ENCODE assay signal across 15 cellular contexts in genomic region chr1:1664941-1665814, GRCh38. TPM values are rescaled to one million over a fixed set of nuclear protein-coding genes. Genes with fewer than 3 reads are reported as not detected.
DNase-seq lines count a peak whose midpoint lies in the region; ATAC-seq and TF ChIP-seq lines count a peak whose summit lies in the region.
"Had no signal": no experiment of that assay in that cellular context is flagged by ENCODE, and none has a peak within 500 bp of the region (broad histone marks: within the 10 kb centered on the region; RNA-seq: fewer than 3 reads in every experiment).

No MANE protein-coding gene starts in this region.

- TF ChIP-seq POLR2A in body of pancreas (IDR thresholded peaks at IDR 0.05): no peak

- H2AFZ ChIP-seq in osteoblast (ENCODE audit: low read length) (no peak overlapping the region), OCI-LY7 (ENCODE audit: low read length) (no peak overlapping the region)

- no peak overlapping the region for H3K4me3 ChIP-seq in HL-60 (replicated peaks; ENCODE audit: insufficient read depth, low read length)
- H3K4me3 ChIP-seq in body of pancreas: no peak overlapping the region
- H3K4me3 ChIP-seq in osteoblast (ENCODE audit: insufficient read depth, low read length): no peak overlapping the region
- no peak overlapping the region for H3K4me3 ChIP-seq in OCI-LY7 (ENCODE audit: low read depth, low read length, poor library complexity, severe bottlenecking)
- H3K4me3 ChIP-seq: esophagus muscularis mucosa, gastroesophageal sphincter, GM12878, psoas muscle had no signal

- no TSS peak for BruUV-seq in OCI-LY7 (replicated peaks; lab: Mats Ljungman, UMichigan)

- H3K4me1 ChIP-seq in body of pancreas (peaks cover 18% of the 10 kb centered on the region), osteoblast (ENCODE audit: insufficient read depth, low read length) (peaks cover 6% of the 10 kb centered on the region), OCI-LY7 (ENCODE audit: insufficient read depth, low read length, poor library complexity, severe bottlenecking) (no peaks in the 10 kb centered on the region)
- H3K4me1 ChIP-seq: esophagus muscularis mucosa, gastroesophageal sphincter had no signal

- CTCF ChIA-PET in OCI-LY7 (lab: Charles Lee; ENCODE audit: unreplicated experiment): interaction anchor here (1.5 kb wide), 1 partner anchor 9 kb away, joined by 3 read pairs; no protein-coding TSS in a partner anchor

- no peaks in the 10 kb centered on the region for H3K27me3 ChIP-seq in HL-60 (ENCODE audit: insufficient read depth, poor library complexity, severe bottlenecking)
- H3K27me3 ChIP-seq in body of pancreas: no peaks in the 10 kb centered on the region
- no peaks in the 10 kb centered on the region for H3K27me3 ChIP-seq in osteoblast (ENCODE audit: insufficient read depth, low read length)
- H3K27me3 ChIP-seq: esophagus muscularis mucosa, gastroesophageal sphincter had no signal

- no peaks in the 10 kb centered on the region for H3K9me2 ChIP-seq in OCI-LY7 (ENCODE audit: insufficient read depth, low read length)

- POLR2A ChIA-PET in OCI-LY7 (lab: Charles Lee): no interaction called here

- H3K36me3 ChIP-seq in body of pancreas (replicated peaks in 1 of 2; ENCODE audit: insufficient read depth in 1 of 2, low read depth in 2 of 2): peaks cover 0 to 11% of the 10 kb centered on the region in 2 donors
- peaks cover 23% of the 10 kb centered on the region for H3K36me3 ChIP-seq in osteoblast (ENCODE audit: insufficient read depth, low read length)
- peaks cover 33% of the 10 kb centered on the region for H3K36me3 ChIP-seq in OCI-LY7 (ENCODE audit: insufficient read depth, low read length)

- ATAC-seq in body of pancreas (peak; percentile 4), HG03175 (IDR thresholded peaks at IDR 0.05; ENCODE audit: unreplicated experiment) (no peak)

- H3K79me2 ChIP-seq in osteoblast (ENCODE audit: insufficient read depth, low read length) (no peaks in the 10 kb centered on the region), OCI-LY7 (ENCODE audit: insufficient read depth, low read depth, low read length) (no peaks in the 10 kb centered on the region)

- TF ChIP-seq CTCF in HL-60 (IDR thresholded peaks at IDR 0.05; ENCODE audit: insufficient read depth, low read length) (no peak), body of pancreas (IDR thresholded peaks at IDR 0.05) (no peak), osteoblast (IDR thresholded peaks at IDR 0.05; ENCODE audit: extremely low read depth, low read depth, low read length) (no peak), OCI-LY7 (conservative IDR thresholded peaks at IDR 0.05; ENCODE audit: low read length) (no peak)

- H3K9me3 ChIP-seq in body of pancreas: no peaks in the 10 kb centered on the region
- no peaks in the 10 kb centered on the region for H3K9me3 ChIP-seq in osteoblast (ENCODE audit: low read depth, low read length)
- no peaks in the 10 kb centered on the region for H3K9me3 ChIP-seq in OCI-LY7 (ENCODE audit: low read length)
- H3K9me3 ChIP-seq: esophagus muscularis mucosa, gastroesophageal sphincter, psoas muscle had no signal

- intact Hi-C loops in body of pancreas (cut with DNase I): no loop called here
- intact Hi-C loops in OCI-LY7 (cut with micrococcal nuclease; ENCODE audit: unreplicated experiment): no loop called here

- no peak for DNase-seq in HL-60 (ENCODE audit: low read depth in 1 of 2, low spot score in 1 of 2)
- DNase-seq in body of pancreas: peak in 1 of 4 donors; percentile 22
- peak; percentile 60 for DNase-seq in osteoblast (ENCODE audit: insufficient read length, low spot score, missing footprints)
- DNase-seq in OCI-LY7 (ENCODE audit: low spot score): no peak
- DNase-seq: activated CD8-positive, alpha-beta T cell treated with anti-CD3 and anti-CD28 coated beads, Interleukin-2, amount 10 ng/mL, durations not matched to agents 7 days and 5 days; effector CD8-positive, alpha-beta T cell; kidney glomerular epithelial cell; midbrain; T1000 had no signal

- peak overlapping the region; percentile 46; the same call in 1 of the 2 replicates for H3K27ac ChIP-seq in HL-60 (replicated peaks)
- peak overlapping the region; percentile 58 to 78 (median 64) for H3K27ac ChIP-seq in body of pancreas
- no peak overlapping the region for H3K27ac ChIP-seq in osteoblast (ENCODE audit: low read depth, low read length)
- no peak overlapping the region for H3K27ac ChIP-seq in OCI-LY7 (ENCODE audit: low read depth, low read length, poor library complexity, severe bottlenecking)
- H3K27ac ChIP-seq: esophagus muscularis mucosa, gastroesophageal sphincter, psoas muscle had no signal

- H3K4me2 ChIP-seq in osteoblast (ENCODE audit: insufficient read depth, low read length) (no peak overlapping the region), OCI-LY7 (ENCODE audit: low read length) (no peak overlapping the region)

- 85 to 86% methylated on average over 14 to 27 of the region's 27 CpGs for WGBS in body of pancreas, 2 donors

- H4K20me1 ChIP-seq in osteoblast (ENCODE audit: insufficient read depth, low read length) (no peaks in the 10 kb centered on the region), OCI-LY7 (ENCODE audit: insufficient read depth, low read length) (no peaks in the 10 kb centered on the region)

RNA-seq across cellular contexts. Expression of gene CDK11B, which starts 6.4 kb away (rescaled TPM):
- 10 to 100 TPM; 14.5 to 45.5 TPM for total RNA-seq in body of pancreas
- total RNA-seq in osteoblast: 5.3 and 5.8 TPM in 2 replicates
- 21.6 and 24.0 TPM in 2 replicates for total RNA-seq in OCI-LY7 (2014; rRNA removed; shearing (Covaris generic))
- 44.2 and 51.5 TPM in 2 replicates for total RNA-seq in OCI-LY7 (2022)

RNA-seq across cellular contexts. Expression of gene SLC35E2B, which starts 27.4 kb away (rescaled TPM):
- total RNA-seq in body of pancreas (10 to 100 TPM; 30.6 to 56.7 TPM), osteoblast (33.0 and 38.4 TPM in 2 replicates), OCI-LY7 (2022) (58.9 and 61.2 TPM in 2 replicates)
- 24.2 and 26.6 TPM in 2 replicates for total RNA-seq in OCI-LY7 (2014; rRNA removed; shearing (Covaris generic))

RNA-seq across cellular contexts. Expression of gene MMP23B, which starts 33.2 kb away (rescaled TPM):
- total RNA-seq in body of pancreas: 1 to 10 TPM in 1 of 2 donors, under 1 TPM in 1; 0.99 to 1.8 TPM
- 0.59 and 1.1 TPM in 2 replicates for total RNA-seq in osteoblast
- total RNA-seq in OCI-LY7 (2014; rRNA removed; shearing (Covaris generic)): 1.3 and 2.2 TPM in 2 replicates
- 7.6 and 8.7 TPM in 2 replicates for total RNA-seq in OCI-LY7 (2022)
- total RNA-seq: M059J had no signal

RNA-seq across cellular contexts. Expression of gene MIB2, which starts 49.9 kb away (rescaled TPM):
- 100 to 1,000 TPM in 1 of 2 donors, 10 to 100 TPM in 1; 57.6 to 101 TPM for total RNA-seq in body of pancreas
- 74.0 and 80.7 TPM in 2 replicates for total RNA-seq in osteoblast
- total RNA-seq in OCI-LY7 (2014; rRNA removed; shearing (Covaris generic)): 46.4 and 64.9 TPM in 2 replicates
- 54.0 and 55.3 TPM in 2 replicates for total RNA-seq in OCI-LY7 (2022)

RNA-seq across cellular contexts. Expression of gene CDK11A, which starts 59.0 kb away (rescaled TPM):
- total RNA-seq in body of pancreas (10 to 100 TPM; 35.8 to 38.9 TPM), osteoblast (19.4 and 22.1 TPM in 2 replicates), OCI-LY7 (2022) (90.5 and 92.1 TPM in 2 replicates)
- 50.9 and 66.1 TPM in 2 replicates for total RNA-seq in OCI-LY7 (2014; rRNA removed; shearing (Covaris generic))

Comparison
In these comparisons a context has a peak if more than half of its experiments do, and no peak if none do; other contexts are left out.
1. H3K27ac ChIP-seq: peak in HL-60 (single experiment) and body of pancreas (4 of 4); none in osteoblast (single experiment) and OCI-LY7 (single experiment).